ENCODE assay signal across 10 cellular contexts in genomic region chr5:124952079-124952478, GRCh38.
A peak's percentile ranks its signal among the peaks of the same experiment; 100 is the strongest.
DNase-seq lines count a peak whose midpoint lies in the region; ATAC-seq lines count a peak whose summit lies in the region.
"Had no signal": no experiment of that assay in that cellular context is flagged by ENCODE, and none has a peak within 500 bp of the region (broad histone marks: within the 10 kb centered on the region; RNA-seq: fewer than 3 reads in every experiment).

No MANE protein-coding gene starts in this region.

- H3K4me3 Mint-ChIP-seq in IgD-negative memory B cell, result peak overlapping the region; percentile 54 to 89 (median 74)
- no peak overlapping the region for H3K4me3 Mint-ChIP-seq in natural killer cell treated with Interleukin-12 subunit alpha and Interleukin-12 subunit beta and Interleukin-15 and Interleukin-18, amount 100 ng/mL, for 72 hours
- H3K4me3 Mint-ChIP-seq: neural crest cell had no signal

- DNase-seq in natural killer cell treated with Interleukin-12 subunit alpha and Interleukin-12 subunit beta and Interleukin-15 and Interleukin-18, amount 100 ng/mL, for 72 hours (ENCODE audit: low spot score), result peak; percentile 73
- no peak for DNase-seq in COLO829 (ENCODE audit: low spot score)
- DNase-seq in SIG-M5 treated with dmso at 0.1 percent for 504 hours (lab: John Stamatoyannopoulos, UW; ENCODE audit: unreplicated experiment), result no peak
- DNase-seq in activated gamma-delta T cell (lab: John Stamatoyannopoulos, UW), result no peak
- DNase-seq in NCI-H345 treated with DMSO at 0.1 percent for 48 hours (lab: John Stamatoyannopoulos, UW; ENCODE audit: unreplicated experiment), result no peak
- DNase-seq: activated effector memory CD4-positive, alpha-beta T cell treated with Interleukin-2 at 50 U/mL for 16 hours had no signal

- ATAC-seq in GM19023 (IDR thresholded peaks at IDR 0.05; ENCODE audit: unreplicated experiment) (peak; percentile 95), HG02610 (IDR thresholded peaks at IDR 0.05; ENCODE audit: unreplicated experiment) (peak; percentile 92)
- peak; percentile 88 to 90 for ATAC-seq in natural killer cell treated with Interleukin-12 subunit alpha and Interleukin-12 subunit beta and Interleukin-15 and Interleukin-18, amount 100 ng/mL, for 72 hours

- H3K27ac Mint-ChIP-seq in IgD-negative memory B cell, result peak overlapping the region; percentile 21 to 92 (median 86)
- peak overlapping the region; percentile 42 to 82 for H3K27ac Mint-ChIP-seq in natural killer cell treated with Interleukin-12 subunit alpha and Interleukin-12 subunit beta and Interleukin-15 and Interleukin-18, amount 100 ng/mL, for 72 hours

- peaks cover 3% of the 10 kb centered on the region for H3K36me3 Mint-ChIP-seq in IgD-negative memory B cell
- peaks cover 5% of the 10 kb centered on the region for H3K36me3 Mint-ChIP-seq in natural killer cell treated with Interleukin-12 subunit alpha and Interleukin-12 subunit beta and Interleukin-15 and Interleukin-18, amount 100 ng/mL, for 72 hours

- H3K9me3 Mint-ChIP-seq in IgD-negative memory B cell, result no peaks in the 10 kb centered on the region
- H3K9me3 Mint-ChIP-seq in natural killer cell treated with Interleukin-12 subunit alpha and Interleukin-12 subunit beta and Interleukin-15 and Interleukin-18, amount 100 ng/mL, for 72 hours, result peaks cover 4% of the 10 kb centered on the region

- no peaks in the 10 kb centered on the region for H3K27me3 Mint-ChIP-seq in IgD-negative memory B cell
- H3K27me3 Mint-ChIP-seq in natural killer cell treated with Interleukin-12 subunit alpha and Interleukin-12 subunit beta and Interleukin-15 and Interleukin-18, amount 100 ng/mL, for 72 hours, result no peaks in the 10 kb centered on the region

- H3K4me1 Mint-ChIP-seq in IgD-negative memory B cell, result peaks cover 14 to 18% (median 14%) of the 10 kb centered on the region in 3 donors
- H3K4me1 Mint-ChIP-seq in natural killer cell treated with Interleukin-12 subunit alpha and Interleukin-12 subunit beta and Interleukin-15 and Interleukin-18, amount 100 ng/mL, for 72 hours (ENCODE audit: low read depth in 2 of 2), result peaks cover 11 to 25% of the 10 kb centered on the region in 2 donors
